30 cellular contexts compared by ENCODE assay signal in genomic region chr6:46612645-46613044, GRCh38. TPM values are rescaled to one million over a fixed set of nuclear protein-coding genes. Genes with fewer than 3 reads are reported as not detected.
"Had no signal": no experiment of that assay in that cellular context is flagged by ENCODE, and none has a peak within 500 bp of the region (broad histone marks: within the 10 kb centered on the region; RNA-seq: fewer than 3 reads in every experiment).

No MANE protein-coding gene starts in this region.

- ATAC-seq: activated CD4-positive, CD25-positive, alpha-beta regulatory T cell treated with anti-CD3 and anti-CD28 coated beads, Interleukin-2, amount 50 U/mL, for 24 hours; esophagus mucosa; foreskin keratinocyte; left colon; lower lobe of right lung; naive thymus-derived CD8-positive, alpha-beta T cell; pancreas; SK-N-SH treated with all-trans-retinoic acid at 6 μM for 48 hours; T-helper 17 cell had no signal

- H3K4me1 ChIP-seq: foreskin keratinocyte, lower lobe of right lung, pancreas, prostate gland, suprapubic skin, transverse colon had no signal

- H3K27ac ChIP-seq: foreskin keratinocyte, hepatocyte, lower lobe of right lung, pancreas, prostate gland, suprapubic skin, transverse colon, WERI-Rb-1 had no signal

- H3K9me3 ChIP-seq: lower lobe of right lung, pancreas, prostate gland, suprapubic skin, transverse colon had no signal

- H3K36me3 ChIP-seq: lower lobe of right lung, pancreas, prostate gland, suprapubic skin, transverse colon, WERI-Rb-1 had no signal

- H3K4me3 ChIP-seq: hepatocyte, lower lobe of right lung, pancreas, prostate gland, suprapubic skin, transverse colon had no signal

- H3K27me3 ChIP-seq: foreskin keratinocyte, hepatocyte, pancreas, suprapubic skin, transverse colon had no signal

- DNase-seq: activated CD4-positive, alpha-beta T cell treated with anti-CD3 and anti-CD28 coated beads for 48 hours; activated CD4-positive, alpha-beta T cell treated with anti-CD3 and anti-CD28 coated beads, Interleukin-2, amount 50 U/mL, for 48 hours; activated CD8-positive, alpha-beta memory T cell treated with anti-CD3 and anti-CD28 coated beads for 24 hours; activated gamma-delta T cell; activated naive CD4-positive, alpha-beta T cell treated with anti-CD3 and anti-CD28 coated beads, Interleukin-2, amount 10 ng/mL, durations not matched to agents 7 days and 5 days; activated naive CD8-positive, alpha-beta T cell treated with anti-CD3 and anti-CD28 coated beads, Interleukin-2, amount 10 ng/mL, durations not matched to agents 7 days and 5 days; activated T-cell treated with anti-CD3 and anti-CD28 coated beads, Interleukin-2, amount 50 U/mL, for 1 hour; amniotic stem cell; cortex of kidney; foreskin keratinocyte; islet precursor cell; left colon; lower lobe of right lung; mesenchymal stem cell; naive thymus-derived CD8-positive, alpha-beta T cell; pancreas; stimulated activated CD4-positive, alpha-beta T cell treated with anti-CD3 and anti-CD28 coated beads, Interleukin-15, amount 100 ng/mL, for 24 hours; stimulated activated CD4-positive, alpha-beta T cell treated with anti-CD3 and anti-CD28 coated beads, Interleukin-2, amount 100 ng/mL, for 24 hours; stimulated activated naive CD4-positive, alpha-beta T cell; T-helper 17 cell; T1000; transverse colon; WERI-Rb-1 had no signal

RNA-seq across cellular contexts. Expression of gene CYP39A1, which starts 40.0 kb away (rescaled TPM):
- total RNA-seq: activated naive CD8-positive, alpha-beta T cell treated with anti-CD3 and anti-CD28 coated beads, Interleukin-2, amount 10 ng/mL, durations not matched to agents 7 days and 5 days; endothelial cell of umbilical vein; naive thymus-derived CD8-positive, alpha-beta T cell; T-helper 17 cell had no signal
- polyA plus RNA-seq: endothelial cell of umbilical vein; naive thymus-derived CD8-positive, alpha-beta T cell had no signal

RNA-seq across cellular contexts. Expression of gene SLC25A27, which starts 40.1 kb away (rescaled TPM):
- polyA plus RNA-seq: naive thymus-derived CD8-positive, alpha-beta T cell had no signal
